8 cellular contexts compared by ENCODE assay signal in the genomic region with DNA sequence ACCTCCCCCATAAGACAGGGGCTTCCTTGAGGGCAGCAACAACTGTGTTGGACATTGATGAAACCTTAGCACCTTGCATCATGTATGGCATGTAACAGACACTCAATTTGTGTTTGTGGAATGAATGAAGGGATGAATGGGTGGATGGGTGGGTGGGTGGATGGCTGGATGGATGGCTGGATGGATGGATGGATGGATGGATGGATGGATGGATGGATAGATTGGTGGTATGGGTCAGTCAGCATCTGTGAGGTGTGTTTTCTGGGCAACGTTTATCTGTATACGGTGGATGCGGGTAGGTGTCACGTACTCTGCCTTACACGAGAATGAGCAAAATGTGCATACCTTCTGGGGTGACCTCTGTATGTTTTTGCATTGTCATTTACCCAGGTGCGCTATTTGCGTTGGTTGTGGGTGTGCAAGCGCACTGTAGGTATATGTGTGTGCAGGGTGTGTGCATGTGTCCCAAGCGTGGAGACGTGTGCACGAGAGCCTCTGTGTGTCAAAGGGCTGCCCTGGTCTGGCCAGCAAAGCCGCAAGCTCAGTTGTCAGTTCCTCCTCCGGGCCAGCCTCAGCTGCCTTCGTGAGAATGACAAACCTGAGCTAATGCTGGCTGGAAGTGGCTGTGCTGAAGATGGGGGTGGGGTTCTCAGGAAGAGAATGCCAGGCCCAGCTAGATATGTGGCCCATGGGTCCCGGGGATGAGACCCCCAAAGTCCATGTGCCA. TPM values are rescaled to one million over a fixed set of nuclear protein-coding genes. Genes with fewer than 3 reads are reported as not detected.
DNase-seq lines count a peak whose midpoint lies in the region; ATAC-seq lines count a peak whose summit lies in the region.
"Had no signal": no experiment of that assay in that cellular context is flagged by ENCODE, and none has a peak within 500 bp of the region (broad histone marks: within the 10 kb centered on the region; RNA-seq: fewer than 3 reads in every experiment).

No MANE protein-coding gene starts in this region.

- H3K27ac ChIP-seq in skeletal muscle tissue (ENCODE audit: low read depth, low read length) = peak overlapping the region; percentile 12

- H3K4me1 ChIP-seq in skeletal muscle tissue (ENCODE audit: control insufficient read depth in 3 of 3, insufficient read depth in 3 of 3, low read length in 3 of 3) = peaks cover 16 to 24% (median 19%) of the 10 kb centered on the region in 3 donors

- H3K4me3 Mint-ChIP-seq in T-helper 17 cell = peak overlapping the region; percentile 90

- peak overlapping the region; percentile 21 for H3K27ac Mint-ChIP-seq in T-helper 17 cell

- ATAC-seq in GM19043 (IDR thresholded peaks at IDR 0.05; ENCODE audit: low read depth, unreplicated experiment) = peak; percentile 27
- peak; percentile 28 for ATAC-seq in HG03025 (IDR thresholded peaks at IDR 0.05; ENCODE audit: low FRiP score, unreplicated experiment)
- no peak for ATAC-seq in T-helper 17 cell
- ATAC-seq: Right ventricle myocardium inferior had no signal

- no peaks in the 10 kb centered on the region for H3K27me3 Mint-ChIP-seq in T-helper 17 cell

- H3K36me3 ChIP-seq in skeletal muscle tissue (ENCODE audit: control insufficient read depth in 3 of 3, insufficient read depth in 3 of 3, low read length in 3 of 3) = no peaks in the 10 kb centered on the region

- H3K4me3 ChIP-seq in skeletal muscle tissue (ENCODE audit: low read length in 3 of 3) = no peak overlapping the region

- no peaks in the 10 kb centered on the region for H3K36me3 Mint-ChIP-seq in T-helper 17 cell (ENCODE audit: low read depth)

- DNase-seq in T-helper 17 cell (no peak), ureter (ENCODE audit: low spot score) (no peak), hepatic stellate cell (ENCODE audit: low spot score) (no peak)
- DNase-seq in stimulated activated naive CD4-positive, alpha-beta T cell treated with Interleukin-2 at 50 U/mL for 16 hours (lab: John Stamatoyannopoulos, UW) = no peak

- no peaks in the 10 kb centered on the region for H3K9me3 ChIP-seq in T-helper 17 cell (ENCODE audit: control insufficient read depth, low read length, poor library complexity, severe bottlenecking)
- no peaks in the 10 kb centered on the region for H3K9me3 ChIP-seq in skeletal muscle tissue (ENCODE audit: control insufficient read depth in 3 of 3, low read length in 3 of 3)

- no peak overlapping the region for H3K9ac ChIP-seq in skeletal muscle tissue (ENCODE audit: low read depth in 1 of 3, low read length in 3 of 3)

- H3K4me1 Mint-ChIP-seq in T-helper 17 cell = peaks cover 38% of the 10 kb centered on the region

- no peaks in the 10 kb centered on the region for H3K27me3 ChIP-seq in skeletal muscle tissue (ENCODE audit: control insufficient read depth in 3 of 3, insufficient read depth in 3 of 3, low read length in 3 of 3)

RNA-seq across cellular contexts. Expression of gene ELF4, which starts 26.5 kb away (rescaled TPM):
- total RNA-seq in T-helper 17 cell (10 to 100 TPM; 28.4 to 34.6 TPM), skeletal muscle tissue (5.7 TPM), ureter (28.7 TPM)
